Comparison of ENCODE assay signal across 29 cellular contexts in the genomic region with DNA sequence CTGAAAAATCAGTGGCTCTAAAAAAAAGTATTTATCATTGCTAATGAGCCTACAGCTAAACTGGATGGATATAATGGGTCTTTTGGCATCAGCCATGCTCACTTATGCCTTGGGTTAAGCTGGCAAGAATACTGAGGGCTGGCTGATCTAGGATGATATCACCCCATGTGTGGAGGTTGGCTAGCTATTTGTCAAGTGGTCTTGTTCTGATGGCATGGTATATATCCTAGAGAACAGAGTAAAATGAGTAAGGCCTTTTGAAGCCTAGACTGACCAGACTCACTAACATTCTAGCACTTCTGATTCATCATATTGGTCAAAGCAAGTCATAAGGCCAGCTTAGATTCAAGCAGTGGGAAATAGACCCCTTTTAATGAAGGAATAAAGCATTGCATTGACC.
DNase-seq lines count a peak whose midpoint lies in the region; ATAC-seq, FAIRE-seq and TF ChIP-seq lines count a peak whose summit lies in the region.
"Had no signal": no experiment of that assay in that cellular context is flagged by ENCODE, and none has a peak within 500 bp of the region (broad histone marks: within the 10 kb centered on the region; RNA-seq: fewer than 3 reads in every experiment).

No MANE protein-coding gene starts in this region.

- peak overlapping the region; percentile 68 for H3K4me2 ChIP-seq in PC-3 (ENCODE audit: low read length)
- H3K4me2 ChIP-seq: BLaER1, neural progenitor cell had no signal

- POLR2A ChIA-PET in A673 (lab: Charles Lee; ENCODE audit: low non-redundant PET) (no interaction called here), PC-3 (lab: Charles Lee; ENCODE audit: unreplicated experiment) (interaction anchor here (0.7 kb wide), 1 partner anchor 8 kb away, joined by 5 read pairs; no protein-coding TSS in a partner anchor)

- H4K20me1 ChIP-seq in PC-3 (ENCODE audit: low read length), result no peaks in the 10 kb centered on the region
- H4K20me1 ChIP-seq: BLaER1 had no signal

- H3K27ac ChIP-seq in A673 (ENCODE audit: low read depth, low read length, poor library complexity, severe bottlenecking) (no peak overlapping the region), PC-3 (ENCODE audit: low read length) (peak overlapping the region; percentile 99), substantia nigra (ENCODE audit: low read depth, low read length, poor library complexity, severe bottlenecking) (no peak overlapping the region), prostate gland (no peak overlapping the region)
- H3K27ac ChIP-seq: ascending aorta, BLaER1, heart right ventricle, neural progenitor cell, parathyroid adenoma, spleen, stomach, tibial nerve had no signal

- H3K9me2 ChIP-seq in PC-3 (replicated peaks; ENCODE audit: low read length), result no peaks in the 10 kb centered on the region

- H3K27me3 ChIP-seq in A673 (replicated peaks; ENCODE audit: insufficient read depth, low read depth, low read length, poor library complexity), result no peaks in the 10 kb centered on the region
- no peaks in the 10 kb centered on the region for H3K27me3 ChIP-seq in PC-3 (ENCODE audit: low read length)
- H3K27me3 ChIP-seq in bronchial epithelial cell (ENCODE audit: control insufficient read depth, insufficient read depth, low read length), result no peaks in the 10 kb centered on the region
- no peaks in the 10 kb centered on the region for H3K27me3 ChIP-seq in prostate gland (replicated peaks; ENCODE audit: insufficient read depth)
- H3K27me3 ChIP-seq in BE2C, result 0 out of 2 replicates have a peak, but pooled peaks cover 2% of the 10 kb centered on the region
- H3K27me3 ChIP-seq: ascending aorta, BLaER1, heart right ventricle, neural progenitor cell, spleen, stomach, tibial nerve had no signal

- DNase-seq in A673 (ENCODE audit: low spot score), result peak; percentile 48
- peak; percentile 2 for DNase-seq in H4 (ENCODE audit: low spot score)
- peak; percentile 13 for DNase-seq in PC-3
- peak; percentile 1 for DNase-seq in bronchial epithelial cell (ENCODE audit: low read depth)
- DNase-seq in ureter (ENCODE audit: low spot score), result no peak
- DNase-seq in substantia nigra (lab: John Stamatoyannopoulos, UW), result no peak
- no peak for DNase-seq in prostate gland (ENCODE audit: low spot score)
- DNase-seq in BE2C, result no peak
- DNase-seq: activated CD4-positive, alpha-beta T cell treated with anti-CD3 and anti-CD28 coated beads, Interleukin-2, amount 50 U/mL, for 1 hour; activated CD4-positive, CD25-positive, alpha-beta regulatory T cell; activated CD8-positive, alpha-beta memory T cell treated with anti-CD3 and anti-CD28 coated beads, Interleukin-2, amount 10 ng/mL, durations not matched to agents 7 days and 5 days; activated gamma-delta T cell treated with Interleukin-2 at 50 U/mL for 16 hours; activated naive CD8-positive, alpha-beta T cell treated with anti-CD3 and anti-CD28 coated beads, Interleukin-2, amount 10 ng/mL, durations not matched to agents 7 days and 5 days; activated T-cell treated with anti-CD3 and anti-CD28 coated beads, Interleukin-2, amount 50 U/mL, for 4 hours; DMS153; foreskin melanocyte; GDM1; heart right ventricle; NCI-H1105; NCI-H2029; NCI-H774; spleen; stimulated activated CD4-positive, alpha-beta T cell treated with anti-CD3 and anti-CD28 coated beads, Interleukin-2, amount 100 ng/mL, for 48 hours; stomach had no signal

- no peaks in the 10 kb centered on the region for H3K9me3 ChIP-seq in A673 (ENCODE audit: low read depth, low read length, poor library complexity, severe bottlenecking)
- no peaks in the 10 kb centered on the region for H3K9me3 ChIP-seq in PC-3 (ENCODE audit: low read length)
- no peaks in the 10 kb centered on the region for H3K9me3 ChIP-seq in prostate gland
- H3K9me3 ChIP-seq in BE2C, result no peaks in the 10 kb centered on the region
- H3K9me3 ChIP-seq: ascending aorta, stomach, tibial nerve had no signal

- H3F3A ChIP-seq in PC-3 (ENCODE audit: low read length, unreplicated experiment), result peaks cover 3% of the 10 kb centered on the region

- TF ChIP-seq CTCF in A673 (conservative IDR thresholded peaks at IDR 0.05; ENCODE audit: low read depth, low read length) (no peak), PC-3 (conservative IDR thresholded peaks at IDR 0.05; ENCODE audit: low read depth, low read length) (no peak), bronchial epithelial cell (IDR thresholded peaks at IDR 0.05; ENCODE audit: insufficient read depth, low read length, severe bottlenecking) (no peak), prostate gland (IDR thresholded peaks at IDR 0.05) (no peak), BE2C (IDR thresholded peaks at IDR 0.05; ENCODE audit: low read depth, low read length) (no peak)

- H3K36me3 ChIP-seq in A673 (ENCODE audit: insufficient read depth, low read length, poor library complexity, severe bottlenecking), result no peaks in the 10 kb centered on the region
- H3K36me3 ChIP-seq in PC-3 (ENCODE audit: low read depth, low read length), result no peaks in the 10 kb centered on the region
- no peaks in the 10 kb centered on the region for H3K36me3 ChIP-seq in bronchial epithelial cell (ENCODE audit: control insufficient read depth, insufficient read depth, low read length)
- H3K36me3 ChIP-seq in prostate gland, result no peaks in the 10 kb centered on the region
- no peaks in the 10 kb centered on the region for H3K36me3 ChIP-seq in BE2C
- H3K36me3 ChIP-seq: ascending aorta, BLaER1, heart right ventricle, neural progenitor cell, spleen, stomach, tibial nerve had no signal

- no peak for FAIRE-seq in bronchial epithelial cell (lab: Jason Lieb, UNC)

- CTCF ChIA-PET in A673 (lab: Charles Lee), result no interaction called here
- CTCF ChIA-PET in PC-3 (lab: Charles Lee), result interaction anchor here (0.6 kb wide), 2 partner anchors 868 to 1494 kb away, joined by 3 read pairs; no protein-coding TSS in a partner anchor

- ATAC-seq in PC-3, result no peak; the same call in 1 of the 2 replicates
- ATAC-seq: activated CD8-positive, alpha-beta memory T cell treated with anti-CD3 and anti-CD28 coated beads, Interleukin-2, amount 10 ng/mL, durations not matched to agents 7 days and 5 days; activated T-cell treated with anti-CD3 and anti-CD28 coated beads, Interleukin-2, amount 50 U/mL, for 4 hours; heart right ventricle had no signal

- H3K4me1 ChIP-seq in A673 (ENCODE audit: insufficient read depth, low read length, poor library complexity, severe bottlenecking), result peaks cover 15% of the 10 kb centered on the region
- H3K4me1 ChIP-seq in PC-3 (ENCODE audit: insufficient read depth, low read length), result peaks cover 34% of the 10 kb centered on the region
- H3K4me1 ChIP-seq in prostate gland (replicated peaks), result no peaks in the 10 kb centered on the region
- H3K4me1 ChIP-seq in BE2C, result no peaks in the 10 kb centered on the region
- H3K4me1 ChIP-seq: ascending aorta, BLaER1, heart right ventricle, neural progenitor cell, parathyroid adenoma, spleen, stomach, tibial nerve had no signal

- BruUV-seq in A673 (replicated peaks; lab: Mats Ljungman, UMichigan) (no TSS peak), PC-3 (replicated peaks; lab: Mats Ljungman, UMichigan) (no TSS peak)

- intact Hi-C loops in A673 (cut with micrococcal nuclease; ENCODE audit: unreplicated experiment) (no loop called here), PC-3 (cut with micrococcal nuclease) (loop anchor here (2.0 to 10.0 kb wide), 4 partner anchors 50 to 277 kb away; no protein-coding TSS in a partner anchor), prostate gland (cut with DNase I) (no loop called here)

- TF ChIP-seq POLR2A in prostate gland (IDR thresholded peaks at IDR 0.05), result no peak

- no peaks in the 10 kb centered on the region for H3K79me2 ChIP-seq in PC-3 (ENCODE audit: low read length)
- H3K79me2 ChIP-seq: parathyroid adenoma had no signal

- no peak overlapping the region for H2AFZ ChIP-seq in PC-3 (ENCODE audit: low read length)
- H2AFZ ChIP-seq: neural progenitor cell, parathyroid adenoma had no signal

- H3K9ac ChIP-seq in PC-3 (ENCODE audit: low read length), result peak overlapping the region; percentile 23; the same call in 1 of the 2 replicates
- H3K9ac ChIP-seq: BLaER1, neural progenitor cell, parathyroid adenoma had no signal

- H3K4me3 ChIP-seq in A673 (ENCODE audit: low read depth, low read length, poor library complexity, severe bottlenecking), result no peak overlapping the region
- H3K4me3 ChIP-seq in PC-3 (ENCODE audit: low read length), result no peak overlapping the region; the same call in 1 of the 2 replicates
- H3K4me3 ChIP-seq in bronchial epithelial cell (ENCODE audit: low read depth, low read length), result no peak overlapping the region
- no peak overlapping the region for H3K4me3 ChIP-seq in prostate gland
- H3K4me3 ChIP-seq in BE2C (ENCODE audit: low read depth, low read length), result no peak overlapping the region
- H3K4me3 ChIP-seq: ascending aorta, BLaER1, heart right ventricle, neural progenitor cell, spleen, stomach, tibial nerve had no signal

Comparison
In these comparisons a context has a peak if more than half of its experiments do, and no peak if none do; other contexts are left out.
1. DNase-seq: peak in A673 (single experiment), H4 (single experiment), PC-3 (single experiment) and bronchial epithelial cell (single experiment); none in ureter (single experiment), substantia nigra (0 of 49), prostate gland (single experiment) and BE2C (single experiment).